ENCODE assay signal across 2 cellular contexts in genomic region chrX:100441321-100441720, GRCh38. TPM values are rescaled to one million over a fixed set of nuclear protein-coding genes. Genes with fewer than 3 reads are reported as not detected.
"Had no signal": no experiment of that assay in that cellular context is flagged by ENCODE, and none has a peak within 500 bp of the region (broad histone marks: within the 10 kb centered on the region; RNA-seq: fewer than 3 reads in every experiment).

No MANE protein-coding gene starts in this region.

RNA-seq across cellular contexts. Expression of gene PCDH19, which starts 31.2 kb away (rescaled TPM):
- total RNA-seq: HT-29, IMR-90 had no signal
- polyA plus RNA-seq: IMR-90 had no signal
